8 cellular contexts compared by ENCODE assay signal in the genomic region with DNA sequence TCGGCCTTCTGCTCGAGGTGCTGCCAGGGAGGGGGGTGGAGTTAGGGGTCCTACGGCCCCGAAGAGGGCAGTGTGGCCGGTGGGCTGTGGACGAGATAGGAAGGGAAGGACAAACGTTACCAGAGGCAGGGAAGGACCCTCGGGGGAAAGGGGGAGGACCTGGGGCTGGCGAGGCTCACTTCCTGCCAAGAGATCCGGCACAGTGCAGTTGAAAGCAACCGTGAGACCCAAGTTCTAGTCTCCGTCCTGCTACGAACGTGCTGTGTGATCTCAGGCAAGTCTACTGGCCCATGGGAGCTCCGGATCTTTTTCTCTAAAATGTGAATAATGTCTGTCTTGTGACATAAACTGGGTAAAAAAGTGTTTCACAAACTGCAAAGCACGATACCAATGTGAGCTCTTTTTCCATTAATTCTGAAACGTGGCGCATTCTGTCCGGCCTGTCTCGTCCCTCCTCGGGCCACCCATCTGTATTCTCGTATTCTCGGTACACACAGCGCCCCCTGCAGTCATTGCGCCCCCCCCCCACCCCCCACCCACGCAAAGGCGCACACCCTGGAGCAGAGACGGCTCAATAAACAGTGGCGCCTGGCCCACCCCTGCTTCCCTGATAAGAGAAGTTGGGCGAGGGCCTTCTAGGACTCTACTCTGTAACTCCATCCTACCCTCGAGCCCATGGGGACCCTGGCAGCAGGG. TPM values are rescaled to one million over a fixed set of nuclear protein-coding genes. Genes with fewer than 3 reads are reported as not detected.
DNase-seq lines count a peak whose midpoint lies in the region; ATAC-seq and TF ChIP-seq lines count a peak whose summit lies in the region.

No MANE protein-coding gene starts in this region.

- no peak overlapping the region for H3K27ac Mint-ChIP-seq in H9

- peaks cover 25% of the 10 kb centered on the region for H3K27me3 Mint-ChIP-seq in H9 (ENCODE audit: low read depth)

- H3K4me3 Mint-ChIP-seq in H9: no peak overlapping the region

- ATAC-seq in GM21737 (IDR thresholded peaks at IDR 0.05; ENCODE audit: unreplicated experiment) (no peak), HG02798 (IDR thresholded peaks at IDR 0.05; ENCODE audit: poor library complexity, unreplicated experiment) (no peak)

- no peaks in the 10 kb centered on the region for H3K79me2 ChIP-seq in H9 (ENCODE audit: insufficient read depth, low read length)

- H3K4me1 Mint-ChIP-seq in H9: peaks cover 20 to 36% of the 10 kb centered on the region in 2 experiments

- no peak for DNase-seq in H9
- no peak for DNase-seq in ascending aorta (ENCODE audit: low spot score in 2 of 2)
- peak; percentile 32 for DNase-seq in iris pigment epithelial cell (ENCODE audit: low read depth)
- DNase-seq in C1 segment of cervical spinal cord (lab: John Stamatoyannopoulos, UW): no peak
- DNase-seq in GM20000 (ENCODE audit: low spot score): no peak

- H3K4me2 ChIP-seq in H9 (ENCODE audit: insufficient read depth, insufficient read length, low read length): no peak overlapping the region

- TF ChIP-seq CTCF in H9 (conservative IDR thresholded peaks at IDR 0.05) (0 out of 3 replicates have a peak, but pooled peaks have one; percentile 11), ascending aorta (IDR thresholded peaks at IDR 0.05) (peak in 1 of 3 experiments; percentile 27), GM20000 (IDR thresholded peaks at IDR 0.05; ENCODE audit: extremely low read depth, missing control alignments) (no peak)

- no peak overlapping the region for H4K91ac ChIP-seq in H9 (ENCODE audit: insufficient read length, low read depth, low read length)

- H3K56ac ChIP-seq in H9 (ENCODE audit: insufficient read length, low read depth, low read length): no peak overlapping the region

- no peak overlapping the region for H3K18ac ChIP-seq in H9 (ENCODE audit: insufficient read length, low read depth, low read length)

- H3K23me2 ChIP-seq in H9 (ENCODE audit: insufficient read length, low read depth, low read length, poor library complexity, severe bottlenecking): no peaks in the 10 kb centered on the region

- H3K4me3 ChIP-seq in ascending aorta (peak overlapping the region in 1 of 2 donors; percentile 39), stomach smooth muscle (ENCODE audit: low read length in 2 of 2) (no peak overlapping the region)

- no peak overlapping the region for H3K23ac ChIP-seq in H9 (ENCODE audit: insufficient read length, low read depth, low read length)

- no peak overlapping the region for H4K8ac ChIP-seq in H9 (replicated peaks; ENCODE audit: insufficient read length, low read depth, low read length)

- no peaks in the 10 kb centered on the region for H3K9me3 ChIP-seq in H9 (ENCODE audit: control insufficient read depth, low read depth, low read length)
- no peaks in the 10 kb centered on the region for H3K9me3 ChIP-seq in ascending aorta
- H3K9me3 ChIP-seq in stomach smooth muscle (ENCODE audit: control insufficient read depth in 2 of 2, low read length in 2 of 2): no peaks in the 10 kb centered on the region

- H3K36me3 ChIP-seq in ascending aorta (no peaks in the 10 kb centered on the region), stomach smooth muscle (ENCODE audit: control insufficient read depth in 2 of 2, insufficient read depth in 2 of 2, low read length in 2 of 2) (no peaks in the 10 kb centered on the region)

- no peaks in the 10 kb centered on the region for H3K79me1 ChIP-seq in H9 (ENCODE audit: insufficient read depth, low read depth, low read length, poor library complexity, severe bottlenecking)

- no peak overlapping the region for H3K4ac ChIP-seq in H9 (ENCODE audit: low read depth, low read length)

- no peak overlapping the region for H2AFZ ChIP-seq in H9 (ENCODE audit: low read length)

- no peak overlapping the region for H3K9ac ChIP-seq in H9 (ENCODE audit: extremely low read depth, insufficient read length, low read length)
- peak overlapping the region; percentile 29 to 42 for H3K9ac ChIP-seq in stomach smooth muscle (ENCODE audit: low read length in 2 of 2)

- no peak overlapping the region for H3T11ph ChIP-seq in H9 (ENCODE audit: low read length)

- no peak overlapping the region for H2BK12ac ChIP-seq in H9 (ENCODE audit: insufficient read length, low read depth, low read length)

- H4K5ac ChIP-seq in H9 (ENCODE audit: insufficient read length, low read depth, low read length): no peak overlapping the region

- H2BK15ac ChIP-seq in H9 (ENCODE audit: low read depth, low read length): no peak overlapping the region

- H3K4me1 ChIP-seq in H9 (ENCODE audit: insufficient read depth, low read length): peaks cover 4% of the 10 kb centered on the region; the same call in 1 of the 2 replicates
- peaks cover 22 to 36% of the 10 kb centered on the region in 2 donors for H3K4me1 ChIP-seq in ascending aorta
- H3K4me1 ChIP-seq in stomach smooth muscle (ENCODE audit: control insufficient read depth, insufficient read depth, low read length): peaks cover 55% of the 10 kb centered on the region

- no CpG with 5 or more reads among the region's 31 CpGs for WGBS in H9 (ENCODE audit: extremely low coverage, insufficient read length, low lambda C conversion rate)

- H2AK5ac ChIP-seq in H9 (ENCODE audit: insufficient read length, low read length): no peak overlapping the region

- H3K27me3 ChIP-seq in H9 (ENCODE audit: insufficient read depth, low read length) (no peaks in the 10 kb centered on the region), ascending aorta (no peaks in the 10 kb centered on the region), stomach smooth muscle (ENCODE audit: control insufficient read depth in 1 of 2, insufficient read depth in 2 of 2, low read length in 2 of 2) (peaks cover 2 to 4% of the 10 kb centered on the region in 2 donors)

- intact Hi-C loops in ascending aorta (cut with DNase I): loop anchor here (1.0 to 10.0 kb wide), 2 partner anchors 12 to 186 kb away; a partner anchor contains a TSS

- H4K20me1 ChIP-seq in H9 (ENCODE audit: control insufficient read depth, insufficient read depth, insufficient read length): peaks cover 3% of the 10 kb centered on the region

- H3K9me3 Mint-ChIP-seq in H9: no peaks in the 10 kb centered on the region; a peak in 1 of 5 replicates

- H3K14ac ChIP-seq in H9 (ENCODE audit: insufficient read depth, low read length): no peak overlapping the region

- no peak overlapping the region for H2BK120ac ChIP-seq in H9 (ENCODE audit: low read depth, low read length, poor library complexity, severe bottlenecking)

- H3K27ac ChIP-seq in H9 (ENCODE audit: insufficient read length, low read depth, low read length) (no peak overlapping the region), ascending aorta (peak overlapping the region; percentile 93 to 95), stomach smooth muscle (ENCODE audit: low read length) (peak overlapping the region; percentile 76)

- no peak overlapping the region for H2BK5ac ChIP-seq in H9 (ENCODE audit: insufficient read length, low read length)

- no peaks in the 10 kb centered on the region for H3K36me3 Mint-ChIP-seq in H9 (ENCODE audit: insufficient read depth in 1 of 3, low read depth in 3 of 3)

- H2BK20ac ChIP-seq in H9 (ENCODE audit: low read depth, low read length, poor library complexity, severe bottlenecking): no peak overlapping the region

RNA-seq across cellular contexts. Expression of a gene that starts 8.8 kb away (rescaled TPM):
- total RNA-seq in H9 (2021) (2.4 and 2.8 TPM in 2 replicates), ascending aorta (60.7 TPM)

RNA-seq across cellular contexts. Expression of a gene that starts 11.2 kb away (rescaled TPM):
- total RNA-seq in H9 (2021) (0.42 and 0.46 TPM in 2 replicates), ascending aorta (0.43 TPM)

RNA-seq across cellular contexts. Expression of a gene that starts 27.5 kb away (rescaled TPM):
- 17.1 and 19.7 TPM in 2 replicates for total RNA-seq in H9 (2021)
- total RNA-seq in ascending aorta: 12.7 TPM

RNA-seq across cellular contexts. Expression of a gene that starts 57.0 kb away (rescaled TPM):
- total RNA-seq in H9 (2021) (0.37 and 0.46 TPM in 2 replicates), ascending aorta (15.8 TPM)

Comparison
In these comparisons a context has a peak if more than half of its experiments do, and no peak if none do; other contexts are left out.
1. RNA of a gene that starts 8.8 kb away (total RNA-seq): 60.7 TPM in ascending aorta (single experiment); 2.4 to 2.8 TPM in H9; every median in the first group is over 10 times any median in the second.